Comparison of ENCODE assay signal across 9 cellular contexts in the genomic region with DNA sequence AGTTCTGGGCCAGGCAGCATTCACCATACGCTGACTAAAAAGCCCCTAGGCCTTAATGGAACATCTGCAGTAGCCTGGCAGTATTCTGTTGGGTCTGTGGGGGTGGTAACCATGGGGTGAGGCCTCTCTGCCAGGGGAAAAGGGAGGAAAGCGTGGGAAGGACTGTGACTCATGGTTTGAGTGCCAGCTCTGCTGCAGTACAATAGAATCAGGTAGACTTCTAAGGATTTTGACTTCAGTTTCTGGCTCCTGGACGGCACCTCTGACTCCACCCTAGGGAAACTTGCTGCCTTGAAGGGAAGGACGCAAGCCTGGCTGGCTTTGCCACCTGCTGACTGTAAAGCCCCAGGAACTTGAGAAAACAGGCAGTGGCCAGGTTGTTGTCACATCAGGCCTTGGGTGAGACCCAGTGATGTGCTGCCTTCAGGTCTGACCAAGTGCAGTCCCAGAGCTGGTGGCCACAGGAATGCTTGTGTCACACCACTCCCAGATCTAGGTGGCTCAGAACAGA.
DNase-seq lines count a peak whose midpoint lies in the region; ATAC-seq, FAIRE-seq and TF ChIP-seq lines count a peak whose summit lies in the region.
"Had no signal": no experiment of that assay in that cellular context is flagged by ENCODE, and none has a peak within 500 bp of the region (broad histone marks: within the 10 kb centered on the region; RNA-seq: fewer than 3 reads in every experiment).

No MANE protein-coding gene starts in this region.

- H3K4me2 ChIP-seq in A549 = peak overlapping the region; percentile 22; the same call in 1 of the 3 replicates

- peaks cover 9% of the 10 kb centered on the region for H3K4me1 Mint-ChIP-seq in activated T-cell treated with anti-CD3 and anti-CD28 coated beads, Interleukin-2, amount 50 U/mL, for 24 hours (ENCODE audit: low read depth)
- H3K4me1 Mint-ChIP-seq: activated B cell treated with CpG ODN at 0.5 μM for 24 hours had no signal

- H3K4me1 ChIP-seq in A549 = peaks cover 39% of the 10 kb centered on the region

- no peaks in the 10 kb centered on the region; the same call in 2 of the 3 replicates for H3K9me3 ChIP-seq in A549

- H3K4me3 Mint-ChIP-seq in activated T-cell treated with anti-CD3 and anti-CD28 coated beads, Interleukin-2, amount 50 U/mL, for 24 hours = no peak overlapping the region
- H3K4me3 Mint-ChIP-seq: activated B cell treated with CpG ODN at 0.5 μM for 24 hours had no signal

- H3K27ac ChIP-seq in A549 = peak overlapping the region; percentile 19 to 73

- H3K9me3 Mint-ChIP-seq in activated T-cell treated with anti-CD3 and anti-CD28 coated beads, Interleukin-2, amount 50 U/mL, for 24 hours = no peaks in the 10 kb centered on the region
- H3K9me3 Mint-ChIP-seq: activated B cell treated with CpG ODN at 0.5 μM for 24 hours had no signal

- CTCF ChIA-PET in A549 (lab: Yijun Ruan, JAX) = no interaction called here

- TF ChIP-seq POLR2A in A549 (IDR thresholded peaks at IDR 0.05; ENCODE audit: low read length) = no peak

- POLR2A ChIA-PET in A549 (lab: Yijun Ruan, JAX) = no interaction called here

- TF ChIP-seq CTCF in A549 (IDR thresholded peaks at IDR 0.05) = no peak

- H3K36me3 Mint-ChIP-seq in activated T-cell treated with anti-CD3 and anti-CD28 coated beads, Interleukin-2, amount 50 U/mL, for 24 hours (ENCODE audit: low read depth) = no peaks in the 10 kb centered on the region

- H3K27me3 Mint-ChIP-seq in activated T-cell treated with anti-CD3 and anti-CD28 coated beads, Interleukin-2, amount 50 U/mL, for 24 hours = no peaks in the 10 kb centered on the region

- H3K27ac Mint-ChIP-seq in activated T-cell treated with anti-CD3 and anti-CD28 coated beads, Interleukin-2, amount 50 U/mL, for 24 hours = no peak overlapping the region
- H3K27ac Mint-ChIP-seq: activated B cell treated with CpG ODN at 0.5 μM for 24 hours had no signal

- DNase-seq in A549 (ENCODE audit: low read depth in 1 of 2, low spot score in 1 of 2) = peak; percentile 18 to 58
- peak; percentile 30 for DNase-seq in activated T-cell treated with anti-CD3 and anti-CD28 coated beads, Interleukin-2, amount 50 U/mL, for 24 hours
- peak; percentile 81 for DNase-seq in kidney glomerular epithelial cell (lab: John Stamatoyannopoulos, UW)
- no peak for DNase-seq in mucosa of gallbladder (ENCODE audit: low spot score)
- DNase-seq in SIG-M5 (lab: John Stamatoyannopoulos, UW) = no peak
- DNase-seq in NCI-H2227 treated with DMSO at 0.1 percent for 48 hours (lab: John Stamatoyannopoulos, UW) = no peak
- no peak for DNase-seq in NCI-H345 (lab: John Stamatoyannopoulos, UW)
- DNase-seq: activated B cell treated with CpG ODN at 0.5 μM for 24 hours had no signal

- no peak overlapping the region for H3K4me3 ChIP-seq in A549

- no peak for TF ChIP-seq EP300 in A549 (IDR thresholded peaks at IDR 0.05)

- no peak for FAIRE-seq in A549 (lab: Jason Lieb, UNC)

- TF ChIP-seq RAD21 in A549 (conservative IDR thresholded peaks at IDR 0.05 in 1 of 2, IDR thresholded peaks at IDR 0.05 in 1 of 2) = no peak

- ATAC-seq in A549 (peak; percentile 72 to 85), HG02763 (IDR thresholded peaks at IDR 0.05; ENCODE audit: unreplicated experiment) (peak; percentile 66)

- WGBS in A549 (ENCODE audit: missing lambda C conversion rate) = 42% methylated on average over 4 of the region's 4 CpGs

TF ChIP-seq in A549, 52 proteins besides CTCF, POLR2A, EP300 and RAD21:
- TF ChIP-seq ZFP36 (IDR thresholded peaks at IDR 0.05; ENCODE audit: borderline replicate concordance, partially characterized antibody) (no peak), MYC (IDR thresholded peaks at IDR 0.05; ENCODE audit: borderline replicate concordance, low read length) (no peak), HOXB13 (CRISPR knock-in tag; IDR thresholded peaks at IDR 0.05; ENCODE audit: low read depth) (no peak), CBX8 (IDR thresholded peaks at IDR 0.05) (no peak), NFE2L2 (conservative IDR thresholded peaks at IDR 0.05; ENCODE audit: low read length) (no peak), FOSL2 (IDR thresholded peaks at IDR 0.05) (no peak), FOSL2 (CRISPR knock-in tag; IDR thresholded peaks at IDR 0.05) (peak; percentile 23; the same call in 1 of the 2 replicates), CEBPB (IDR thresholded peaks at IDR 0.05) (no peak)
- TF ChIP-seq, protein P1, sequence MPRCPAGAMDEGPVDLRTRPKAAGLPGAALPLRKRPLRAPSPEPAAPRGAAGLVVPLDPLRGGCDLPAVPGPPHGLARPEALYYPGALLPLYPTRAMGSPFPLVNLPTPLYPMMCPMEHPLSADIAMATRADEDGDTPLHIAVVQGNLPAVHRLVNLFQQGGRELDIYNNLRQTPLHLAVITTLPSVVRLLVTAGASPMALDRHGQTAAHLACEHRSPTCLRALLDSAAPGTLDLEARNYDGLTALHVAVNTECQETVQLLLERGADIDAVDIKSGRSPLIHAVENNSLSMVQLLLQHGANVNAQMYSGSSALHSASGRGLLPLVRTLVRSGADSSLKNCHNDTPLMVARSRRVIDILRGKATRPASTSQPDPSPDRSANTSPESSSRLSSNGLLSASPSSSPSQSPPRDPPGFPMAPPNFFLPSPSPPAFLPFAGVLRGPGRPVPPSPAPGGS (IDR thresholded peaks at IDR 0.05) = no peak

Comparison
In these comparisons a context has a peak if more than half of its experiments do, and no peak if none do; other contexts are left out.
1. DNase-seq: peak in A549 (2 of 2), activated T-cell treated with anti-CD3 and anti-CD28 coated beads, Interleukin-2, amount 50 U/mL, for 24 hours (single experiment) and kidney glomerular epithelial cell (single experiment); none in mucosa of gallbladder (single experiment), SIG-M5 (single experiment), NCI-H2227 treated with DMSO at 0.1 percent for 48 hours (single experiment) and NCI-H345 (single experiment).